In the genomic region with DNA sequence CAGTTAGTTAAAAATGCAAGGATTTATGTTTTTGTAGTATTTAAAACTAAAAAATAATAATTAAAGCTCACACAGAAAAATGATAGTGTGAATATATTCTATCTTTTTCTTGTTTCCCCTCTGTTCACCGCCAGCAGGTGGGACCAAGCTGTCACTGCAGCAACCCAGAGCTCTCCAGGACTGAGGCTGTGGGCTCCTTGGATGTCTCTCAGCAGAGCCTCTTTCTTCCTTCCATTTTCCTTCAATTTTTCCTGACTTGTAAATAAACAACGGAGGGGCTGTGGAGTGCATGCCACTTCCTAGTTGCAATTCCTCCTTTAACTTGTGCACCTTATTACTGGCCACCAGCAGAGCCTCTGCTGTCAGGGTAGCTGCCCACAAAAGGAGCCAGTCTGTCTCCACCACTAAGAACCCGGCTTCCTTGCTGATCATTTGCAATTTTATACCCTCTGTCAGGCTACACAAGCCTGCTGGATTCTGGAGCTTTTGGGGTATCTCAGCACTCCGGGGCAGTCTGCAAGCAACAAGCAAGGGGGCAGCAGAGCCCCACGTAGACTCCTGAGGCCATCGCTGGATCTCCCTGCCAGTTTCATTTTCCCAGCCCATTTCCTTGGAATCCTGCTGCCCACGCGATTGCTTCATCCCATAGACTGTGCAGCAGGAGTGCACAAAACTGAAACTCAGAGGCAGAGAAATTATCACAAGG, we compare ENCODE assay signal across 8 cellular contexts.
DNase-seq lines count a peak whose midpoint lies in the region; ATAC-seq and TF ChIP-seq lines count a peak whose summit lies in the region.

No MANE protein-coding gene starts in this region.

- H3K4me3 Mint-ChIP-seq in osteocyte (ENCODE audit: unreplicated experiment): peak overlapping the region; percentile 70

- TF ChIP-seq CTCF in HFF-Myc (IDR thresholded peaks at IDR 0.05; ENCODE audit: low read depth, low read length, missing control alignments): peak; percentile 21
- TF ChIP-seq CTCF in fibroblast of villous mesenchyme (IDR thresholded peaks at IDR 0.05; ENCODE audit: insufficient read depth, low read depth, low read length): no peak
- peak; percentile 74 for TF ChIP-seq CTCF in osteocyte (IDR thresholded peaks at IDR 0.05)
- TF ChIP-seq CTCF in GM13976 (IDR thresholded peaks at IDR 0.05; ENCODE audit: borderline replicate concordance, control extremely low read depth, extremely low read depth, insufficient read depth, missing control alignments): no peak

- H3K27me3 Mint-ChIP-seq in osteocyte (ENCODE audit: unreplicated experiment): peaks cover 9% of the 10 kb centered on the region

- ATAC-seq in GM19351 (IDR thresholded peaks at IDR 0.05; ENCODE audit: unreplicated experiment) (no peak), GM21737 (IDR thresholded peaks at IDR 0.05; ENCODE audit: unreplicated experiment) (no peak)

- H3K4me3 ChIP-seq in HFF-Myc (replicated peaks; ENCODE audit: low read depth, low read length) (no peak overlapping the region), fibroblast of villous mesenchyme (ENCODE audit: low read depth, low read length) (peak overlapping the region; percentile 5)

- peak overlapping the region; percentile 19 for H3K27ac Mint-ChIP-seq in osteocyte (ENCODE audit: unreplicated experiment)

- H3K36me3 Mint-ChIP-seq in osteocyte (ENCODE audit: unreplicated experiment): no peaks in the 10 kb centered on the region

- H3K4me1 Mint-ChIP-seq in osteocyte (ENCODE audit: unreplicated experiment): peaks cover 10% of the 10 kb centered on the region

- in situ Hi-C loops in GM13976 (cut with MboI; ENCODE audit: low sequenced_read_pairs, unreplicated experiment): no loop called here

- DNase-seq in HFF-Myc (ENCODE audit: extremely low read depth, low read depth) (no peak), RPMI8226 (peak; percentile 20), fibroblast of villous mesenchyme (ENCODE audit: low read depth) (peak; percentile 38), osteocyte (ENCODE audit: extremely low spot score, unreplicated experiment) (no peak), GM13976 (ENCODE audit: low spot score) (no peak), GF-D8 (lab: John Stamatoyannopoulos, UW) (no peak)

- H3K9me3 Mint-ChIP-seq in osteocyte (ENCODE audit: unreplicated experiment): peaks cover 4% of the 10 kb centered on the region

Comparison
In these comparisons a context has a peak if more than half of its experiments do, and no peak if none do; other contexts are left out.
1. DNase-seq: peak in RPMI8226 (single experiment) and fibroblast of villous mesenchyme (single experiment); none in HFF-Myc (single experiment), osteocyte (single experiment), GM13976 (single experiment) and GF-D8 (single experiment).
2. CTCF ChIP-seq: peak in HFF-Myc (single experiment) and osteocyte (single experiment); none in fibroblast of villous mesenchyme (single experiment) and GM13976 (single experiment).